In genomic region chr17:81221842-81222619, GRCh38 we compare ENCODE assay signal across 9 cellular contexts. TPM values are rescaled to one million over a fixed set of nuclear protein-coding genes. Genes with fewer than 3 reads are reported as not detected.
DNase-seq lines count a peak whose midpoint lies in the region; FAIRE-seq and TF ChIP-seq lines count a peak whose summit lies in the region.
"Had no signal": no experiment of that assay in that cellular context is flagged by ENCODE, and none has a peak within 500 bp of the region (broad histone marks: within the 10 kb centered on the region; RNA-seq: fewer than 3 reads in every experiment).

No MANE protein-coding gene starts in this region.

- H3K36me3 Mint-ChIP-seq in glutamatergic neuron (ENCODE audit: unreplicated experiment), result peaks cover 7% of the 10 kb centered on the region

- H3K4me1 ChIP-seq in SK-N-SH (ENCODE audit: control insufficient read depth in 1 of 2, insufficient read depth in 2 of 2, low read depth in 1 of 2, low read length in 1 of 2) (peaks cover 7 to 16% of the 10 kb centered on the region in 2 experiments; a peak in 3 of 4 replicates), sigmoid colon (peaks cover 0 to 25% (median 18%) of the 10 kb centered on the region in 4 donors)

- no peaks in the 10 kb centered on the region for H3K9me2 ChIP-seq in SK-N-SH

- no peak for FAIRE-seq in GM19239 (lab: Jason Lieb, UNC)

- POLR2A ChIA-PET in SK-N-SH (lab: Yijun Ruan, JAX), result interaction anchor here (0.6 to 1.2 kb wide), 4 partner anchors 8 to 854 kb away, joined by 3 to 7 read pairs (median 3); partner anchors contain the start of gene NDUFAF8

- no peaks in the 10 kb centered on the region for H3K9me3 ChIP-seq in SK-N-SH
- no peaks in the 10 kb centered on the region for H3K9me3 ChIP-seq in sigmoid colon

- intact Hi-C loops in sigmoid colon (cut with DNase I), result loop anchor here (10.0 kb wide), 1 partner anchor 187 kb away; the partner anchor contains the start of gene BAIAP2

- peaks cover 9% of the 10 kb centered on the region for H3K4me1 Mint-ChIP-seq in glutamatergic neuron (ENCODE audit: low read depth, unreplicated experiment)

- H4K20me1 ChIP-seq in SK-N-SH (ENCODE audit: insufficient read depth), result no peaks in the 10 kb centered on the region

- H3K4me3 Mint-ChIP-seq in glutamatergic neuron (ENCODE audit: unreplicated experiment), result peak overlapping the region; percentile 78

- no peaks in the 10 kb centered on the region for H3K27me3 ChIP-seq in SK-N-SH (ENCODE audit: insufficient read depth)
- no peaks in the 10 kb centered on the region for H3K27me3 ChIP-seq in sigmoid colon

- H3K4me3 ChIP-seq in GM12864 (ENCODE audit: low read depth, low read length) (peak overlapping the region; percentile 80), SK-N-SH (ENCODE audit: low read depth in 2 of 2, low read length in 1 of 2) (peak overlapping the region; percentile 76 to 94), sigmoid colon (peak overlapping the region; percentile 53 to 87 (median 80))

- TF ChIP-seq POLR2A in sigmoid colon (IDR thresholded peaks at IDR 0.05), result no peak

- H3K9me3 Mint-ChIP-seq in glutamatergic neuron (ENCODE audit: unreplicated experiment), result peaks cover 13% of the 10 kb centered on the region

- 25% methylated on average over 22 of the region's 24 CpGs for WGBS in SK-N-SH (ENCODE audit: low lambda C conversion rate)
- 20 to 28% methylated on average over 24 of the region's 24 CpGs for WGBS in sigmoid colon, 2 donors

- no peak for DNase-seq in GM12864 (ENCODE audit: low read depth)
- DNase-seq in SK-N-SH, result peak; percentile 74
- no peak for DNase-seq in glutamatergic neuron
- DNase-seq in sigmoid colon, result no peak
- no peak for DNase-seq in Ammon's horn (ENCODE audit: low spot score)
- DNase-seq in GM19239 (ENCODE audit: insufficient read length, low spot score), result no peak
- no peak for DNase-seq in GM10266 (ENCODE audit: extremely low spot score)
- DNase-seq in Kasumi-1 (lab: John Stamatoyannopoulos, UW), result no peak

- CTCF ChIA-PET in SK-N-SH (lab: Yijun Ruan, JAX), result interaction anchor here (0.7 to 3.8 kb wide), 7 partner anchors 17 to 263 kb away, joined by 3 to 19 read pairs (median 4); partner anchors contain the start of genes NDUFAF8 and TEPSIN

- H3K36me3 ChIP-seq in SK-N-SH (replicated peaks in 1 of 2; ENCODE audit: control insufficient read depth in 1 of 2, insufficient read depth in 2 of 2, low read length in 1 of 2) (peaks cover 0 to under 1% of the 10 kb centered on the region in 2 experiments), sigmoid colon (peaks cover 0 to 7% (median 0%) of the 10 kb centered on the region in 4 donors)

- peaks cover 17% of the 10 kb centered on the region for H3K79me2 ChIP-seq in SK-N-SH (ENCODE audit: insufficient read depth)

- H3K4me2 ChIP-seq in SK-N-SH, result peak overlapping the region; percentile 100

- H2AFZ ChIP-seq in SK-N-SH (ENCODE audit: low read depth), result peak overlapping the region; percentile 82

- H3K27me3 Mint-ChIP-seq in glutamatergic neuron (ENCODE audit: unreplicated experiment), result peaks cover 9% of the 10 kb centered on the region

- peaks cover 19% of the 10 kb centered on the region for H3F3A ChIP-seq in SK-N-SH (replicated peaks; ENCODE audit: insufficient read depth)

- H3K27ac Mint-ChIP-seq in glutamatergic neuron (ENCODE audit: unreplicated experiment), result no peak overlapping the region

- TF ChIP-seq CTCF in GM12864 (IDR thresholded peaks at IDR 0.05; ENCODE audit: low read depth, low read length, missing control alignments) (no peak), SK-N-SH (IDR thresholded peaks at IDR 0.05) (no peak), glutamatergic neuron (IDR thresholded peaks at IDR 0.05; ENCODE audit: partially characterized antibody, unreplicated experiment) (no peak), sigmoid colon (IDR thresholded peaks at IDR 0.05) (no peak), GM10266 (IDR thresholded peaks at IDR 0.05; ENCODE audit: control insufficient read depth, insufficient read depth, low read depth, missing control alignments) (no peak)

- peak overlapping the region; percentile 79 for H3K9ac ChIP-seq in SK-N-SH

- TF ChIP-seq RAD21 in SK-N-SH (IDR thresholded peaks at IDR 0.05; ENCODE audit: low read length), result no peak

- H3K27ac ChIP-seq in SK-N-SH (ENCODE audit: low read depth in 2 of 2, low read length in 1 of 2) (peak overlapping the region in 1 of 2 experiments; percentile 24; a peak in 1 of 4 replicates), sigmoid colon (peak overlapping the region in 3 of 4 donors; percentile 26 to 70 (median 60))

- TF ChIP-seq EP300 in SK-N-SH (IDR thresholded peaks at IDR 0.05; ENCODE audit: borderline replicate concordance in 1 of 2, low read depth in 1 of 2, low read length in 1 of 2), result no peak
- TF ChIP-seq EP300 in sigmoid colon (IDR thresholded peaks at IDR 0.05), result no peak

TF ChIP-seq in SK-N-SH, 30 proteins besides CTCF, POLR2A, EP300 and RAD21 (continues in another document):
- TF ChIP-seq RCOR1 (IDR thresholded peaks at IDR 0.05; ENCODE audit: low read length), result no peak
- TF ChIP-seq USF2 (IDR thresholded peaks at IDR 0.05; ENCODE audit: borderline replicate concordance, low read depth, low read length), result no peak
- TF ChIP-seq PBX3 (IDR thresholded peaks at IDR 0.05), result no peak
- TF ChIP-seq ELF1 (IDR thresholded peaks at IDR 0.05), result no peak
- no peak for TF ChIP-seq NRF1 (IDR thresholded peaks at IDR 0.05; ENCODE audit: low read depth, low read length)
- TF ChIP-seq GATA2 (CRISPR knock-in tag; IDR thresholded peaks at IDR 0.05), result no peak
- TF ChIP-seq IRF3 (IDR thresholded peaks at IDR 0.05; ENCODE audit: low read depth, low read length), result no peak
- TF ChIP-seq EZH2phosphoT487 (IDR thresholded peaks at IDR 0.05; ENCODE audit: borderline replicate concordance, low read depth), result no peak
- TF ChIP-seq FOXJ3 (CRISPR knock-in tag; IDR thresholded peaks at IDR 0.05), result no peak
- no peak for TF ChIP-seq CHD2 (IDR thresholded peaks at IDR 0.05; ENCODE audit: low read length, partially characterized antibody)
- TF ChIP-seq MEF2A (IDR thresholded peaks at IDR 0.05; ENCODE audit: borderline replicate concordance, low read depth), result no peak
- TF ChIP-seq JUND (IDR thresholded peaks at IDR 0.05), result no peak
- TF ChIP-seq TAF1 (IDR thresholded peaks at IDR 0.05; ENCODE audit: borderline replicate concordance, low read depth, low read length), result no peak
- no peak for TF ChIP-seq NFIC (IDR thresholded peaks at IDR 0.05; ENCODE audit: borderline replicate concordance)

RNA-seq across cellular contexts. Expression of gene CEP131, which starts 0.7 kb away (rescaled TPM):
- 26.5 and 34.8 TPM in 2 replicates for polyA plus RNA-seq in SK-N-SH (2012; rRNA removed)
- 12.9 and 16.3 TPM in 2 replicates for polyA plus RNA-seq in SK-N-SH (2012; cell fraction: cytosol; rRNA removed)
- polyA plus RNA-seq in SK-N-SH (2012; cell fraction: nucleus; rRNA removed), result 196 and 378 TPM in 2 replicates
- total RNA-seq in glutamatergic neuron (ENCODE audit: unreplicated experiment), result 35.1 TPM
- total RNA-seq in sigmoid colon, result 10 to 100 TPM in 1 of 4 donors, 1 to 10 TPM in 3; 4.1 to 11.6 (median 5.1) TPM
- 10 to 100 TPM in 1 of 3 donors, 1 to 10 TPM in 2; 1.8 to 10.5 (median 4.8) TPM for polyA plus RNA-seq in sigmoid colon

RNA-seq across cellular contexts. Expression of gene TEPSIN, which starts 16.8 kb away (rescaled TPM):
- polyA plus RNA-seq in SK-N-SH (2012; rRNA removed) (35.3 and 36.1 TPM in 2 replicates), sigmoid colon (10 to 100 TPM in 2 of 3 donors, 1 to 10 TPM in 1; 6.9 to 33.5 (median 11.4) TPM)
- 4.6 and 9.6 TPM in 2 replicates for polyA plus RNA-seq in SK-N-SH (2012; cell fraction: cytosol; rRNA removed)
- 379 and 617 TPM in 2 replicates for polyA plus RNA-seq in SK-N-SH (2012; cell fraction: nucleus; rRNA removed)
- total RNA-seq in glutamatergic neuron (ENCODE audit: unreplicated experiment) (85.7 TPM), sigmoid colon (10 to 100 TPM; 15.7 to 42.8 (median 24.4) TPM)

RNA-seq across cellular contexts. Expression of gene NDUFAF8, which starts 17.1 kb away (rescaled TPM):
- polyA plus RNA-seq in SK-N-SH (2012; rRNA removed) (194 and 229 TPM in 2 replicates), sigmoid colon (10 to 100 TPM; 19.7 to 37.6 (median 26.4) TPM)
- polyA plus RNA-seq in SK-N-SH (2012; cell fraction: cytosol; rRNA removed), result 230 and 349 TPM in 2 replicates
- 139 and 227 TPM in 2 replicates for polyA plus RNA-seq in SK-N-SH (2012; cell fraction: nucleus; rRNA removed)
- total RNA-seq in glutamatergic neuron (ENCODE audit: unreplicated experiment) (31.5 TPM), sigmoid colon (10 to 100 TPM in 3 of 4 donors, 1 to 10 TPM in 1; 8.6 to 52.4 (median 35.0) TPM)

RNA-seq across cellular contexts. Expression of gene AATK, which starts 56.0 kb away (rescaled TPM):
- 0.19 and 0.51 TPM in 2 replicates for polyA plus RNA-seq in SK-N-SH (2012; rRNA removed)
- 0.28 and 0.43 TPM in 2 replicates for polyA plus RNA-seq in SK-N-SH (2012; cell fraction: cytosol; rRNA removed)
- 1.0 and 1.5 TPM in 2 replicates for polyA plus RNA-seq in SK-N-SH (2012; cell fraction: nucleus; rRNA removed)
- total RNA-seq in glutamatergic neuron (ENCODE audit: unreplicated experiment), result 27.0 TPM
- total RNA-seq in sigmoid colon, result 1 to 10 TPM in 3 of 4 donors, under 1 TPM in 1; 0.16 to 9.6 (median 5.4) TPM
- 1 to 10 TPM in 2 of 3 donors, under 1 TPM in 1; 0.69 to 4.2 (median 4.1) TPM for polyA plus RNA-seq in sigmoid colon

RNA-seq across cellular contexts. Expression of gene PVALEF, which starts 56.7 kb away (rescaled TPM):
- polyA plus RNA-seq in SK-N-SH (2012; rRNA removed) (not detected in 2 replicates), sigmoid colon (not detected)
- not detected in 2 replicates for polyA plus RNA-seq in SK-N-SH (2012; cell fraction: cytosol; rRNA removed)
- polyA plus RNA-seq in SK-N-SH (2012; cell fraction: nucleus; rRNA removed), result not detected in 2 replicates
- total RNA-seq in glutamatergic neuron (ENCODE audit: unreplicated experiment) (0.29 TPM), sigmoid colon (not detected)
- total RNA-seq: pulmonary artery endothelial cell had no signal
